15 cellular contexts compared by ENCODE assay signal in genomic region chrX:40446927-40447326, GRCh38.
"Had no signal": no experiment of that assay in that cellular context is flagged by ENCODE, and none has a peak within 500 bp of the region (broad histone marks: within the 10 kb centered on the region; RNA-seq: fewer than 3 reads in every experiment).

No MANE protein-coding gene starts in this region.

- ATAC-seq: natural killer cell, T-cell had no signal

- H3K4me1 ChIP-seq: adrenal gland had no signal

- DNase-seq: activated CD4-positive, alpha-beta T cell treated with anti-CD3 and anti-CD28 coated beads for 1 hour; activated CD4-positive, alpha-beta T cell treated with anti-CD3 and anti-CD28 coated beads, Interleukin-2, amount 50 U/mL, for 4 hours; activated effector memory CD4-positive, alpha-beta T cell treated with Interleukin-2 at 50 U/mL for 16 hours; activated naive CD4-positive, alpha-beta T cell treated with anti-CD3 and anti-CD28 coated beads, Interleukin-2, amount 50 U/mL, for 16 hours; activated T-cell treated with anti-CD3 and anti-CD28 coated beads, Interleukin-2, amount 50 U/mL, for 24 hours; effector memory CD4-positive, alpha-beta T cell; left ventricle myocardium inferior; natural killer cell; retina; SK-N-SH; stimulated activated CD4-positive, alpha-beta T cell treated with anti-CD3 and anti-CD28 coated beads, Interleukin-15, amount 100 ng/mL, for 24 hours; stimulated activated CD4-positive, alpha-beta T cell treated with anti-CD3 and anti-CD28 coated beads, Interleukin-4, amount 100 ng/mL, for 1 hour; stimulated activated naive CD4-positive, alpha-beta T cell; T-cell had no signal

- H3K4me3 ChIP-seq: adrenal gland, left ventricle myocardium inferior had no signal

- H3K27ac ChIP-seq: adrenal gland, left ventricle myocardium inferior had no signal

- H3K9me3 ChIP-seq: adrenal gland, left ventricle myocardium inferior, SK-N-SH had no signal

- H3K36me3 ChIP-seq: adrenal gland, left ventricle myocardium inferior had no signal
